In genomic region chr7:139570119-139570518, GRCh38 we compare ENCODE assay signal across 16 cellular contexts. TPM values are rescaled to one million over a fixed set of nuclear protein-coding genes. Genes with fewer than 3 reads are reported as not detected.
DNase-seq lines count a peak whose midpoint lies in the region; ATAC-seq and TF ChIP-seq lines count a peak whose summit lies in the region.
"Had no signal": no experiment of that assay in that cellular context is flagged by ENCODE, and none has a peak within 500 bp of the region (broad histone marks: within the 10 kb centered on the region; RNA-seq: fewer than 3 reads in every experiment).

No MANE protein-coding gene starts in this region.

- ATAC-seq in GM21515 (IDR thresholded peaks at IDR 0.05; ENCODE audit: unreplicated experiment) (no peak), GM18873 (IDR thresholded peaks at IDR 0.05; ENCODE audit: low FRiP score, unreplicated experiment) (no peak)
- ATAC-seq: lower lobe of right lung; stimulated activated effector memory CD8-positive, alpha-beta T cell treated with anti-CD3 and anti-CD28 coated beads, Interleukin-12 subunit alpha, Interleukin-12 subunit beta, amount 100 ng/mL, for 72 hours had no signal

- TF ChIP-seq RAD21 in Ishikawa (IDR thresholded peaks at IDR 0.05; ENCODE audit: low read depth) = peak; percentile 35; the same call in 1 of the 2 replicates

- no peak for TF ChIP-seq EP300 in Ishikawa (IDR thresholded peaks at IDR 0.05; ENCODE audit: borderline replicate concordance)

- H3K4me3 ChIP-seq in epithelial cell of esophagus (ENCODE audit: low read length) = no peak overlapping the region
- H3K4me3 ChIP-seq: BLaER1, lower lobe of right lung, ovary had no signal

- peak; percentile 24 for TF ChIP-seq CTCF in epithelial cell of esophagus (IDR thresholded peaks at IDR 0.05; ENCODE audit: insufficient read depth, low read depth, low read length, missing control alignments)

- peak; percentile 89 for DNase-seq in Ammon's horn (ENCODE audit: low spot score)
- DNase-seq in epithelial cell of esophagus (ENCODE audit: low read depth) = no peak
- peak; percentile 63 for DNase-seq in occipital lobe (lab: John Stamatoyannopoulos, UW)
- DNase-seq in dedifferentiated amniotic fluid mesenchymal stem cell (ENCODE audit: extremely low spot score) = no peak
- DNase-seq in ureter (ENCODE audit: low spot score) = no peak
- DNase-seq: activated CD4-positive, CD25-positive, alpha-beta regulatory T cell treated with anti-CD3 and anti-CD28 coated beads, Interleukin-2, amount 50 U/mL, for 72 hours; activated T-cell treated with anti-CD3 and anti-CD28 coated beads, Interleukin-2, amount 50 U/mL, for 24 hours; lower lobe of right lung; NCI-H2029; ovary; stimulated activated CD4-positive, alpha-beta T cell treated with anti-CD3 and anti-CD28 coated beads, Interleukin-1b, Interleukin-23, amount 100 ng/mL, for 48 hours had no signal

TF ChIP-seq in Ishikawa, 13 proteins besides CTCF, POLR2A, EP300 and RAD21:
- TF ChIP-seq TEAD4 (IDR thresholded peaks at IDR 0.05) (no peak), CREB1 (IDR thresholded peaks at IDR 0.05; ENCODE audit: low read depth) (no peak), TAF1 (IDR thresholded peaks at IDR 0.05; ENCODE audit: low read depth) (no peak), TCF12 (IDR thresholded peaks at IDR 0.05; ENCODE audit: low read depth) (no peak), EGR1 (IDR thresholded peaks at IDR 0.05) (no peak), NFIC (IDR thresholded peaks at IDR 0.05) (no peak), REST (IDR thresholded peaks at IDR 0.05; ENCODE audit: low read depth) (no peak), ZBTB7A (IDR thresholded peaks at IDR 0.05; ENCODE audit: low read depth) (no peak), FOXM1 (IDR thresholded peaks at IDR 0.05; ENCODE audit: borderline replicate concordance, low read depth) (no peak), CEBPB (IDR thresholded peaks at IDR 0.05) (no peak)

RNA-seq across cellular contexts. Expression of gene CLEC2L, which starts 46.6 kb away (rescaled TPM):
- total RNA-seq in occipital lobe = 0.78 TPM
- total RNA-seq in ureter = not detected
- total RNA-seq: lower lobe of right lung had no signal

Comparison
In these comparisons a context has a peak if more than half of its experiments do, and no peak if none do; other contexts are left out.
1. DNase-seq: peak in Ammon's horn (single experiment) and occipital lobe (single experiment); none in epithelial cell of esophagus (single experiment), dedifferentiated amniotic fluid mesenchymal stem cell (single experiment) and ureter (single experiment).